ENCODE assay signal across 26 cellular contexts in the genomic region with DNA sequence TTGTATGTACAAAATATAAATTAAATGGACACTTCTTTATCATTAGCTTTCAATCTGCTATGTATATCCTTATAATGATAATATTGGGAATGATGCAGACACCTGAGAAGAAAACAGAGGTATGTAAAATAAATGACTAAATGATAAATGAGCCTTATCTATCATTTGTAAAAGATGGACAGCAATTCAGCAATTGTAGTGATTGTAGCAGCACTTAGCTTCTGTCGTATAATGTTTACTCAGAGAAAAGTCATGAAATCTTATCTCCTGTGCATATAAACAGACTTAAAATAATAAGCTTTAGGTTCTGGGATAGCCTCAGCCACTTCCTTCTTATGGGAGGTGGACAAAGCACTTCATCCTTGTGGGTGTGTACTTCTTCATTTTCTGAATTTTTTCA.
"Had no signal": no experiment of that assay in that cellular context is flagged by ENCODE, and none has a peak within 500 bp of the region (broad histone marks: within the 10 kb centered on the region; RNA-seq: fewer than 3 reads in every experiment).

No MANE protein-coding gene starts in this region.

- H3K4me1 ChIP-seq: ascending aorta, colonic mucosa had no signal

- DNase-seq: activated B cell treated with CpG ODN at 0.5 μM for 24 hours; activated CD4-positive, alpha-beta memory T cell treated with anti-CD3 and anti-CD28 coated beads for 36 hours; activated CD4-positive, alpha-beta T cell treated with anti-CD3 and anti-CD28 coated beads for 4 hours; activated CD4-positive, alpha-beta T cell treated with anti-CD3 and anti-CD28 coated beads, Interleukin-2, amount 10 ng/mL, durations not matched to agents 24 days and 14 days; activated CD4-positive, alpha-beta T cell treated with anti-CD3 and anti-CD28 coated beads, Interleukin-2, amount 50 U/mL, for 1 hour; activated CD4-positive, alpha-beta T cell treated with anti-CD3 and anti-CD28 coated beads, Interleukin-2, amount 50 U/mL, for 4 hours; activated CD4-positive, CD25-positive, alpha-beta regulatory T cell treated with anti-CD3 and anti-CD28 coated beads, Interleukin-2, amount 50 U/mL, for 72 hours; activated CD8-positive, alpha-beta memory T cell treated with anti-CD3 and anti-CD28 coated beads, Interleukin-2, amount 50 U/mL, for 4 hours; activated CD8-positive, alpha-beta T cell treated with anti-CD3 and anti-CD28 coated beads for 36 hours; activated effector memory CD4-positive, alpha-beta T cell treated with Interleukin-2 at 50 U/mL for 16 hours; activated gamma-delta T cell; activated naive CD4-positive, alpha-beta T cell treated with anti-CD3 and anti-CD28 coated beads, Interleukin-2, amount 10 ng/mL, durations not matched to agents 7 days and 5 days; activated naive CD4-positive, alpha-beta T cell treated with Interleukin-2 at 50 U/mL for 16 hours; activated naive CD8-positive, alpha-beta T cell treated with anti-CD3 and anti-CD28 coated beads, Interleukin-2, amount 10 ng/mL, durations not matched to agents 7 days and 5 days; activated naive CD8-positive, alpha-beta T cell treated with anti-CD3 and anti-CD28 coated beads, Interleukin-2, amount 50 U/mL, for 24 hours; activated T-cell treated with anti-CD3 and anti-CD28 coated beads, Interleukin-2, amount 50 U/mL, for 24 hours; activated T-cell treated with anti-CD3 and anti-CD28 coated beads, Interleukin-2, amount 50 U/mL, for 48 hours; amygdala; anterior cingulate cortex; caudate nucleus; cerebellar nuclear complex; colonic mucosa; T-helper 2 cell; T-helper 9 cell had no signal

- H3K27ac ChIP-seq: ascending aorta, cardiac muscle cell, colonic mucosa had no signal

- H3K9me3 ChIP-seq: ascending aorta, colonic mucosa had no signal

- H3K4me3 ChIP-seq: ascending aorta, cardiac muscle cell, colonic mucosa had no signal

- H3K36me3 ChIP-seq: ascending aorta, cardiac muscle cell, colonic mucosa had no signal
